8 cellular contexts compared by ENCODE assay signal in genomic region chr2:231714639-231715498, GRCh38.
DNase-seq lines count a peak whose midpoint lies in the region; ATAC-seq and TF ChIP-seq lines count a peak whose summit lies in the region.

No MANE protein-coding gene starts in this region.

- peak; percentile 51 to 59 for DNase-seq in AML-193 (lab: John Stamatoyannopoulos, UW)
- peak; percentile 65 for DNase-seq in GM20000 (ENCODE audit: low spot score)
- DNase-seq in NCI-H446 treated with DMSO at 0.1 percent for 48 hours (lab: John Stamatoyannopoulos, UW) = peak; percentile 41
- peak; percentile 70 to 75 for DNase-seq in activated CD4-positive, alpha-beta T cell treated with anti-CD3 and anti-CD28 coated beads, Interleukin-2, amount 50 U/mL, for 24 hours (ENCODE audit: low read depth in 1 of 2, low spot score in 1 of 2)
- peak; percentile 81 for DNase-seq in effector CD4-positive, alpha-beta T cell
- peak; percentile 75 for DNase-seq in midbrain (lab: John Stamatoyannopoulos, UW)
- DNase-seq in stimulated activated CD8-positive, alpha-beta memory T cell treated with anti-CD3 and anti-CD28 coated beads, Interleukin-7, amount 100 ng/mL, for 24 hours (ENCODE audit: low read depth) = peak; percentile 76

- no peak for ATAC-seq in HG03439 (IDR thresholded peaks at IDR 0.05; ENCODE audit: unreplicated experiment)

- TF ChIP-seq CTCF in GM20000 (IDR thresholded peaks at IDR 0.05; ENCODE audit: extremely low read depth, missing control alignments) = peak; percentile 74
